Comparison of ENCODE assay signal across 13 cellular contexts in genomic region chr22:30371981-30372380, GRCh38.
"Had no signal": no experiment of that assay in that cellular context is flagged by ENCODE, and none has a peak within 500 bp of the region (broad histone marks: within the 10 kb centered on the region; RNA-seq: fewer than 3 reads in every experiment).

No MANE protein-coding gene starts in this region.

- H3K9me3 ChIP-seq: left lung, sigmoid colon, upper lobe of right lung had no signal

- H3K36me3 ChIP-seq: sigmoid colon, upper lobe of right lung had no signal

- H3K4me3 Mint-ChIP-seq: activated T-helper 1 cell treated with anti-CD3 and anti-CD28 coated beads, Interleukin-12 subunit alpha, Interleukin-12 subunit beta, Interleukin-2, Interleukin-4 antibody, amounts not matched to agents 30 ng/mL and 10 ng/mL and 1 ng/mL, durations not matched to agents 14 hours and 24 hours and 36 hours; memory B cell; natural killer cell treated with Interleukin-12 subunit alpha and Interleukin-12 subunit beta and Interleukin-15 and Interleukin-18, amount 100 ng/mL, for 72 hours had no signal

- H3K36me3 Mint-ChIP-seq: natural killer cell treated with Interleukin-12 subunit alpha and Interleukin-12 subunit beta and Interleukin-15 and Interleukin-18, amount 100 ng/mL, for 72 hours had no signal

- H3K27me3 ChIP-seq: left lung, sigmoid colon, upper lobe of right lung had no signal

- ATAC-seq: natural killer cell treated with Interleukin-12 subunit alpha and Interleukin-12 subunit beta and Interleukin-15 and Interleukin-18, amount 100 ng/mL, for 72 hours had no signal

- H3K4me1 Mint-ChIP-seq: memory B cell had no signal

- FAIRE-seq: astrocyte, endothelial cell of umbilical vein had no signal

- H3K4me3 ChIP-seq: left lung, sigmoid colon, upper lobe of right lung had no signal

- H3K27ac ChIP-seq: sigmoid colon, upper lobe of right lung had no signal

- H3K27ac Mint-ChIP-seq: activated T-helper 1 cell treated with anti-CD3 and anti-CD28 coated beads, Interleukin-12 subunit alpha, Interleukin-12 subunit beta, Interleukin-2, Interleukin-4 antibody, amounts not matched to agents 30 ng/mL and 10 ng/mL and 1 ng/mL, durations not matched to agents 14 hours and 24 hours and 36 hours; memory B cell; natural killer cell treated with Interleukin-12 subunit alpha and Interleukin-12 subunit beta and Interleukin-15 and Interleukin-18, amount 100 ng/mL, for 72 hours had no signal

- H3K9me3 Mint-ChIP-seq: activated T-helper 1 cell treated with anti-CD3 and anti-CD28 coated beads, Interleukin-12 subunit alpha, Interleukin-12 subunit beta, Interleukin-2, Interleukin-4 antibody, amounts not matched to agents 30 ng/mL and 10 ng/mL and 1 ng/mL, durations not matched to agents 14 hours and 24 hours and 36 hours; memory B cell; natural killer cell treated with Interleukin-12 subunit alpha and Interleukin-12 subunit beta and Interleukin-15 and Interleukin-18, amount 100 ng/mL, for 72 hours had no signal

- H3K4me1 ChIP-seq: sigmoid colon, upper lobe of right lung had no signal

- DNase-seq: activated CD4-positive, alpha-beta T cell treated with anti-CD3 and anti-CD28 coated beads for 48 hours; activated naive CD4-positive, alpha-beta T cell treated with Interleukin-2 at 50 U/mL for 16 hours; foreskin melanocyte; head of caudate nucleus; sigmoid colon; stimulated activated naive CD4-positive, alpha-beta T cell treated with Interleukin-2 at 50 U/mL for 16 hours; upper lobe of right lung had no signal
